Comparison of ENCODE assay signal across 22 cellular contexts in the genomic region with DNA sequence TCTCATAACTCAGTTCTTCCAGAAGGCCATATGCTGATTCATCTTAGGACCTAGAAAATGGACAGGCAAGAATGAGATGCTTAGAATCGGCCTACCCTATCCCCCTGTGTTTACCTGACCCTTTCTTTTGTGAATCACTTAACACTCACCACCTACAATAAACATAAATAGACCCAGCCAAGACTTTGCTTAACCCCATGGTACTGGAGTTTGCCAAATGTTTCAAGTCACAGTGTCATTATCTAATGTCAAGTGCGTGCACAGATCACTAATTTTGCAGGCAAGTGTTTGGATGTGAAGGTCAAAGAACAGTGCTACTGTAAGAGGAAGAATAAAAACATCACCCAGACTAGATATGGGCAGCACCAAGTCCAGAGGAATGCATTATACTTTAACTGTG.
"Had no signal": no experiment of that assay in that cellular context is flagged by ENCODE, and none has a peak within 500 bp of the region (broad histone marks: within the 10 kb centered on the region; RNA-seq: fewer than 3 reads in every experiment).

No MANE protein-coding gene starts in this region.

- H3K4me1 ChIP-seq: adrenal gland, ascending aorta, sigmoid colon had no signal

- H3K27me3 ChIP-seq: adrenal gland, ascending aorta, brain microvascular endothelial cell, gastroesophageal sphincter, hepatocyte, sigmoid colon had no signal

- H3K4me2 ChIP-seq: hepatocyte had no signal

- DNase-seq: activated CD4-positive, alpha-beta T cell treated with anti-CD3 and anti-CD28 coated beads for 48 hours; activated CD4-positive, alpha-beta T cell treated with anti-CD3 and anti-CD28 coated beads, Interleukin-2, amount 50 U/mL, for 48 hours; activated CD4-positive, CD25-positive, alpha-beta regulatory T cell; activated CD8-positive, alpha-beta memory T cell treated with anti-CD3 and anti-CD28 coated beads for 24 hours; activated effector memory CD4-positive, alpha-beta T cell treated with Interleukin-2 at 50 U/mL for 16 hours; activated naive CD4-positive, alpha-beta T cell treated with Interleukin-2 at 50 U/mL for 16 hours; activated naive CD8-positive, alpha-beta T cell treated with anti-CD3 and anti-CD28 coated beads for 36 hours; adrenal gland; brain microvascular endothelial cell; caudate nucleus; islet precursor cell; mucosa of descending colon; posterior cingulate gyrus; sigmoid colon; small intestine; stimulated activated CD4-positive, alpha-beta T cell treated with anti-CD3 and anti-CD28 coated beads, Interleukin-4, amount 100 ng/mL, for 24 hours had no signal

- H3K9me3 ChIP-seq: adrenal gland, ascending aorta, gastroesophageal sphincter, sigmoid colon had no signal

- ATAC-seq: gastroesophageal sphincter; mucosa of descending colon; natural killer cell treated with Interleukin-12 subunit alpha and Interleukin-12 subunit beta and Interleukin-15 and Interleukin-18, amount 100 ng/mL, for 72 hours; stimulated activated effector memory CD8-positive, alpha-beta T cell treated with anti-CD3 and anti-CD28 coated beads, Interleukin-12 subunit alpha, Interleukin-12 subunit beta, amount 100 ng/mL, for 72 hours had no signal

- H3K36me3 ChIP-seq: adrenal gland, ascending aorta, brain microvascular endothelial cell, gastroesophageal sphincter, sigmoid colon had no signal

- H2AFZ ChIP-seq: hepatocyte had no signal

- H3K4me3 ChIP-seq: adrenal gland, ascending aorta, gastroesophageal sphincter, hepatocyte, lung, mucosa of descending colon, sigmoid colon had no signal

- H3K27ac ChIP-seq: adrenal gland, ascending aorta, brain microvascular endothelial cell, gastroesophageal sphincter, sigmoid colon had no signal
